In the genomic region with DNA sequence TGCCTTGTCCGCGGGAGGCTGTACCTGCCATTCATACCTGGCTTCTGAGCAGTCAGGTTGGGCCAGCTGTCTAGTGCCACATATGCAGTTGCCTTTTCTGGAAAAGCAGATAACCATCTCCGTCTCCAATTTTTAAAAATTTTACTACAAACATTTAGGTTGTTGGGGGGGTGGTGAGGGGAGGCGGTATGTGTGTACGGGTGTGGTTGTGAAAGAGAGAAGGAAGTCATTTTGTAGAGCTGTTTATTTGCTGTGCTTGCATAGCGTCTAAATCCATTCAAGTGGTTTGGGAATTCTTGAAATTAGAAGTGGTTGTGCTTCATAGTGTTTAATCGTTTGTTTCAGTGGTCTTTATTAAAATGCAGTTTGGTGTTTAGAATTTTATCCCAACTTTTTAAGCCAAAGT, we compare ENCODE assay signal across 8 cellular contexts. TPM values are rescaled to one million over a fixed set of nuclear protein-coding genes. Genes with fewer than 3 reads are reported as not detected.
DNase-seq lines count a peak whose midpoint lies in the region; TF ChIP-seq lines count a peak whose summit lies in the region.

No MANE protein-coding gene starts in this region.

- no peak overlapping the region for H3K27ac Mint-ChIP-seq in activated CD4-positive, alpha-beta T cell treated with anti-CD3 and anti-CD28 coated beads, Interleukin-2, amount 10 ng/mL, durations not matched to agents 7 days and 5 days
- H3K27ac Mint-ChIP-seq in IgD-negative memory B cell (peak overlapping the region; percentile 87 to 96 (median 89)), brain (peak overlapping the region; percentile 90 to 97 (median 92))

- peaks cover 2% of the 10 kb centered on the region for H3K36me3 Mint-ChIP-seq in activated CD4-positive, alpha-beta T cell treated with anti-CD3 and anti-CD28 coated beads, Interleukin-2, amount 10 ng/mL, durations not matched to agents 7 days and 5 days (ENCODE audit: low read depth)
- no peaks in the 10 kb centered on the region for H3K36me3 Mint-ChIP-seq in IgD-negative memory B cell
- no peaks in the 10 kb centered on the region for H3K36me3 Mint-ChIP-seq in brain

- TF ChIP-seq RAD21 in liver (IDR thresholded peaks at IDR 0.05), result no peak

- H3K4me3 Mint-ChIP-seq in activated CD4-positive, alpha-beta T cell treated with anti-CD3 and anti-CD28 coated beads, Interleukin-2, amount 10 ng/mL, durations not matched to agents 7 days and 5 days, result peak overlapping the region; percentile 68
- H3K4me3 Mint-ChIP-seq in IgD-negative memory B cell, result peak overlapping the region; percentile 92 to 99 (median 98)
- peak overlapping the region; percentile 92 to 98 (median 97) for H3K4me3 Mint-ChIP-seq in brain

- H3K36me3 ChIP-seq in liver (ENCODE audit: control insufficient read depth in 4 of 4, insufficient read depth in 3 of 4, low read depth in 1 of 4, low read length in 3 of 4), result no peaks in the 10 kb centered on the region
- no peaks in the 10 kb centered on the region for H3K36me3 ChIP-seq in tibial artery

- 1% methylated on average over 7 of the region's 7 CpGs for WGBS in liver

- POLR2A ChIA-PET in activated CD4-positive, alpha-beta T cell treated with anti-CD3 and anti-CD28 coated beads, Interleukin-2, amount 10 ng/mL, durations not matched to agents 7 days and 5 days (lab: Charles Lee), result no interaction called here

- H3K4me3 ChIP-seq in liver (ENCODE audit: low read depth in 1 of 3, low read length in 3 of 3), result peak overlapping the region; percentile 47 to 90 (median 85)
- H3K4me3 ChIP-seq in tibial artery, result peak overlapping the region; percentile 64 to 78

- CTCF ChIA-PET in activated CD4-positive, alpha-beta T cell treated with anti-CD3 and anti-CD28 coated beads, Interleukin-2, amount 10 ng/mL, durations not matched to agents 7 days and 5 days (lab: Charles Lee), result interaction anchor here (0.7 kb wide), 1 partner anchor 38 kb away, joined by 4 read pairs; no protein-coding TSS in a partner anchor

- no peaks in the 10 kb centered on the region for H3K9me3 Mint-ChIP-seq in activated CD4-positive, alpha-beta T cell treated with anti-CD3 and anti-CD28 coated beads, Interleukin-2, amount 10 ng/mL, durations not matched to agents 7 days and 5 days
- H3K9me3 Mint-ChIP-seq in IgD-negative memory B cell (peaks cover 0 to 3% (median 0%) of the 10 kb centered on the region in 3 donors), brain (peaks cover 0 to 7% (median 0%) of the 10 kb centered on the region in 5 experiments)

- TF ChIP-seq CTCF in brain (conservative IDR thresholded peaks at IDR 0.05) (no peak), liver (IDR thresholded peaks at IDR 0.05; ENCODE audit: low read depth, low read length, missing input control) (no peak), tibial artery (IDR thresholded peaks at IDR 0.05) (no peak)

- H3K9me3 ChIP-seq in liver (ENCODE audit: control insufficient read depth in 4 of 4, low read length in 3 of 4) (no peaks in the 10 kb centered on the region), tibial artery (no peaks in the 10 kb centered on the region)

- H3K4me1 ChIP-seq in liver (ENCODE audit: control insufficient read depth in 4 of 4, insufficient read depth in 4 of 4, low read length in 3 of 4) (peaks cover 3 to 19% (median 7%) of the 10 kb centered on the region in 4 donors), tibial artery (peaks cover 0 to 47% (median 17%) of the 10 kb centered on the region in 4 donors)

- peaks cover 70% of the 10 kb centered on the region for H3K27me3 Mint-ChIP-seq in activated CD4-positive, alpha-beta T cell treated with anti-CD3 and anti-CD28 coated beads, Interleukin-2, amount 10 ng/mL, durations not matched to agents 7 days and 5 days
- H3K27me3 Mint-ChIP-seq in IgD-negative memory B cell, result peaks cover 4% of the 10 kb centered on the region
- peaks cover 12% of the 10 kb centered on the region for H3K27me3 Mint-ChIP-seq in brain

- no peaks in the 10 kb centered on the region for H3K27me3 ChIP-seq in liver (ENCODE audit: control insufficient read depth in 4 of 4, insufficient read depth in 4 of 4, low read length in 3 of 4)
- H3K27me3 ChIP-seq in tibial artery, result no peaks in the 10 kb centered on the region

- peaks cover 9% of the 10 kb centered on the region for H3K4me1 Mint-ChIP-seq in activated CD4-positive, alpha-beta T cell treated with anti-CD3 and anti-CD28 coated beads, Interleukin-2, amount 10 ng/mL, durations not matched to agents 7 days and 5 days
- H3K4me1 Mint-ChIP-seq in IgD-negative memory B cell, result peaks cover 4 to 11% (median 10%) of the 10 kb centered on the region in 3 donors
- peaks cover 60% of the 10 kb centered on the region for H3K4me1 Mint-ChIP-seq in brain

- intact Hi-C loops in tibial artery (cut with DNase I; ENCODE audit: low total_unique reads), result loop anchor here (5.0 kb wide), 1 partner anchor 42 kb away; a partner anchor contains a TSS

- H3K27ac ChIP-seq in liver (ENCODE audit: low read depth in 1 of 2, low read length in 2 of 2) (peak overlapping the region; percentile 82 to 85), tibial artery (peak overlapping the region; percentile 95)

- peak overlapping the region; percentile 45 to 88 for H3K9ac ChIP-seq in liver (ENCODE audit: low read depth in 1 of 2, low read length in 2 of 2)

- no peak for DNase-seq in activated CD4-positive, alpha-beta T cell treated with anti-CD3 and anti-CD28 coated beads, Interleukin-2, amount 10 ng/mL, durations not matched to agents 7 days and 5 days
- no peak for DNase-seq in activated CD4-positive, alpha-beta T cell treated with anti-CD3 and anti-CD28 coated beads, Interleukin-2, amount 50 U/mL, for 48 hours
- DNase-seq in tibial artery, result no peak
- no peak for DNase-seq in effector CD8-positive, alpha-beta T cell (lab: John Stamatoyannopoulos, UW)
- DNase-seq in HuH-7.5 (ENCODE audit: low spot score), result no peak

TF ChIP-seq in liver, 16 proteins besides CTCF, POLR2A, EP300 and RAD21:
- no peak for TF ChIP-seq SP1 (IDR thresholded peaks at IDR 0.05)
- TF ChIP-seq, protein P1, sequence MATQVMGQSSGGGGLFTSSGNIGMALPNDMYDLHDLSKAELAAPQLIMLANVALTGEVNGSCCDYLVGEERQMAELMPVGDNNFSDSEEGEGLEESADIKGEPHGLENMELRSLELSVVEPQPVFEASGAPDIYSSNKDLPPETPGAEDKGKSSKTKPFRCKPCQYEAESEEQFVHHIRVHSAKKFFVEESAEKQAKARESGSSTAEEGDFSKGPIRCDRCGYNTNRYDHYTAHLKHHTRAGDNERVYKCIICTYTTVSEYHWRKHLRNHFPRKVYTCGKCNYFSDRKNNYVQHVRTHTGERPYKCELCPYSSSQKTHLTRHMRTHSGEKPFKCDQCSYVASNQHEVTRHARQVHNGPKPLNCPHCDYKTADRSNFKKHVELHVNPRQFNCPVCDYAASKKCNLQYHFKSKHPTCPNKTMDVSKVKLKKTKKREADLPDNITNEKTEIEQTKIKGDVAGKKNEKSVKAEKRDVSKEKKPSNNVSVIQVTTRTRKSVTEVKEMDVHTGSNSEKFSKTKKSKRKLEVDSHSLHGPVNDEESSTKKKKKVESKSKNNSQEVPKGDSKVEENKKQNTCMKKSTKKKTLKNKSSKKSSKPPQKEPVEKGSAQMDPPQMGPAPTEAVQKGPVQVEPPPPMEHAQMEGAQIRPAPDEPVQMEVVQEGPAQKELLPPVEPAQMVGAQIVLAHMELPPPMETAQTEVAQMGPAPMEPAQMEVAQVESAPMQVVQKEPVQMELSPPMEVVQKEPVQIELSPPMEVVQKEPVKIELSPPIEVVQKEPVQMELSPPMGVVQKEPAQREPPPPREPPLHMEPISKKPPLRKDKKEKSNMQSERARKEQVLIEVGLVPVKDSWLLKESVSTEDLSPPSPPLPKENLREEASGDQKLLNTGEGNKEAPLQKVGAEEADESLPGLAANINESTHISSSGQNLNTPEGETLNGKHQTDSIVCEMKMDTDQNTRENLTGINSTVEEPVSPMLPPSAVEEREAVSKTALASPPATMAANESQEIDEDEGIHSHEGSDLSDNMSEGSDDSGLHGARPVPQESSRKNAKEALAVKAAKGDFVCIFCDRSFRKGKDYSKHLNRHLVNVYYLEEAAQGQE (IDR thresholded peaks at IDR 0.05), result peak; percentile 64
- TF ChIP-seq YY1 (IDR thresholded peaks at IDR 0.05), result peak; percentile 77
- TF ChIP-seq TAF1 (conservative IDR thresholded peaks at IDR 0.05), result peak; percentile 92

RNA-seq across cellular contexts. Expression of a gene that starts 1.5 kb away (rescaled TPM):
- total RNA-seq in activated CD4-positive, alpha-beta T cell treated with anti-CD3 and anti-CD28 coated beads, Interleukin-2, amount 10 ng/mL, durations not matched to agents 7 days and 5 days, result under 1 TPM; 0.07 to 0.15 TPM
- polyA plus RNA-seq in IgD-negative memory B cell (2.9 TPM), brain (ENCODE audit: insufficient read depth, low read depth, low replicate concordance) (6.0 TPM), liver (1 to 10 TPM; 2.6 to 4.3 TPM)
- total RNA-seq in liver, result 1 to 10 TPM; 5.6 to 7.5 TPM

RNA-seq across cellular contexts. Expression of a gene that starts 41.1 kb away (rescaled TPM):
- total RNA-seq in activated CD4-positive, alpha-beta T cell treated with anti-CD3 and anti-CD28 coated beads, Interleukin-2, amount 10 ng/mL, durations not matched to agents 7 days and 5 days, result 10 to 100 TPM; 23.1 to 26.5 TPM
- 27.3 TPM for polyA plus RNA-seq in IgD-negative memory B cell
- 4.3 TPM for polyA plus RNA-seq in brain (ENCODE audit: insufficient read depth, low read depth, low replicate concordance)
- 10 to 100 TPM in 1 of 2 donors, 1 to 10 TPM in 1; 7.9 to 14.7 TPM for total RNA-seq in liver
- 1 to 10 TPM; 3.6 to 6.4 TPM for polyA plus RNA-seq in liver
